In genomic region chr17:43418441-43419374, GRCh38 we compare ENCODE assay signal across 8 cellular contexts. TPM values are rescaled to one million over a fixed set of nuclear protein-coding genes. Genes with fewer than 3 reads are reported as not detected.
DNase-seq lines count a peak whose midpoint lies in the region; ATAC-seq and TF ChIP-seq lines count a peak whose summit lies in the region.

No MANE protein-coding gene starts in this region.

- H3K36me3 ChIP-seq in HEK293 (ENCODE audit: control insufficient read depth in 2 of 2, insufficient read depth in 1 of 2, low read length in 2 of 2) (no peaks in the 10 kb centered on the region), aorta (ENCODE audit: control insufficient read depth in 1 of 2, insufficient read depth in 2 of 2, low read length in 1 of 2) (no peaks in the 10 kb centered on the region)

- DNase-seq in NCI-H460 (ENCODE audit: extremely low read depth, low read depth) (peak; percentile 76), brain pericyte (ENCODE audit: low read depth, low spot score) (peak; percentile 59), left colon (peak; percentile 26 to 53), aorta (peak; percentile 79 to 82), CD14-positive monocyte (ENCODE audit: low spot score) (no peak)
- DNase-seq in activated naive CD4-positive, alpha-beta T cell treated with anti-CD3 and anti-CD28 coated beads, Interleukin-2, amount 50 U/mL, for 16 hours = no peak

- no peak overlapping the region for H3K4me3 Mint-ChIP-seq in CD14-positive monocyte

- H3K27ac ChIP-seq in HEK293 (ENCODE audit: extremely low read depth, low read depth, low read length) = no peak overlapping the region
- H3K27ac ChIP-seq in aorta (ENCODE audit: low read depth in 1 of 2, low read length in 2 of 2) = no peak overlapping the region

- no peak overlapping the region for H3K27ac Mint-ChIP-seq in CD14-positive monocyte

- intact Hi-C loops in left colon (cut with DNase I, micrococcal nuclease) = no loop called here
- intact Hi-C loops in aorta (cut with DNase I) = no loop called here
- intact Hi-C loops in CD14-positive monocyte (cut with micrococcal nuclease) = no loop called here

- POLR2A ChIA-PET in HEK293 (lab: Yijun Ruan, JAX) = interaction anchor here (1.0 to 2.0 kb wide), 6 partner anchors 8 to 51 kb away, joined by 3 to 11 read pairs (median 4); partner anchors contain the start of gene ARL4D

- no peaks in the 10 kb centered on the region for H3K4me1 ChIP-seq in HEK293 (ENCODE audit: control insufficient read depth, insufficient read depth, low read length)
- peaks cover 0 to 9% of the 10 kb centered on the region in 2 donors for H3K4me1 ChIP-seq in aorta (ENCODE audit: control insufficient read depth in 1 of 2, insufficient read depth in 2 of 2, low read length in 2 of 2)

- TF ChIP-seq CTCF in HEK293 (tag by site-specific recombination; IDR thresholded peaks at IDR 0.05) (no peak), CD14-positive monocyte (IDR thresholded peaks at IDR 0.05) (no peak)

- peaks cover 18 to 29% (median 20%) of the 10 kb centered on the region in 3 donors for H3K27me3 Mint-ChIP-seq in CD14-positive monocyte (ENCODE audit: low read depth in 3 of 3)

- H3K9me3 ChIP-seq in HEK293 (ENCODE audit: control insufficient read depth, insufficient read depth, low read depth, low read length) = no peaks in the 10 kb centered on the region
- no peaks in the 10 kb centered on the region for H3K9me3 ChIP-seq in aorta (ENCODE audit: control insufficient read depth, low read length)

- peaks cover 3% of the 10 kb centered on the region for H3K4me1 Mint-ChIP-seq in CD14-positive monocyte

- 71 to 74% methylated on average over 18 of the region's 18 CpGs for WGBS in aorta, 2 donors

- H3K36me3 Mint-ChIP-seq in CD14-positive monocyte = no peaks in the 10 kb centered on the region

- CTCF ChIA-PET in HEK293 (lab: Yijun Ruan, JAX) = interaction anchor here (0.8 to 2.9 kb wide), 6 partner anchors 12 to 65 kb away, joined by 3 to 12 read pairs (median 3); partner anchors contain the start of gene DHX8

- no peaks in the 10 kb centered on the region for H3K27me3 ChIP-seq in aorta (ENCODE audit: control insufficient read depth in 1 of 2, insufficient read depth in 2 of 2, low read length in 1 of 2)

- H3K4me3 ChIP-seq in HEK293 (ENCODE audit: low read depth, low read length) = no peak overlapping the region
- H3K4me3 ChIP-seq in aorta (ENCODE audit: low read length in 2 of 2) = no peak overlapping the region

- ATAC-seq in left colon (peak; percentile 32), aorta (ENCODE audit: low FRiP score) (peak; percentile 58), HG03097 (IDR thresholded peaks at IDR 0.05; ENCODE audit: low FRiP score, unreplicated experiment) (no peak)

- no peaks in the 10 kb centered on the region for H3K9me3 Mint-ChIP-seq in CD14-positive monocyte

TF ChIP-seq in HEK293, 187 proteins besides CTCF, POLR2A, EP300 and RAD21 (continues in another document):
- no peak for TF ChIP-seq ZNF280D (tag by site-specific recombination; IDR thresholded peaks at IDR 0.05)
- no peak for TF ChIP-seq REPIN1 (tag by site-specific recombination; IDR thresholded peaks at IDR 0.05; ENCODE audit: low read depth)
- TF ChIP-seq ZSCAN30 (tag by site-specific recombination; IDR thresholded peaks at IDR 0.05) = no peak
- peak; percentile 56 for TF ChIP-seq ZNF366 (tag by site-specific recombination; conservative IDR thresholded peaks at IDR 0.05)
- peak; percentile 62 for TF ChIP-seq GLIS1 (tag by site-specific recombination; IDR thresholded peaks at IDR 0.05)
- TF ChIP-seq SP7 (tag by site-specific recombination; IDR thresholded peaks at IDR 0.05) = peak; percentile 81; the same call in 1 of the 2 replicates
- TF ChIP-seq ZNF175 (tag by site-specific recombination; IDR thresholded peaks at IDR 0.05) = no peak
- TF ChIP-seq ZNF404 (tag by site-specific recombination; IDR thresholded peaks at IDR 0.05) = no peak
- no peak for TF ChIP-seq ZNF174 (tag by site-specific recombination; IDR thresholded peaks at IDR 0.05)
- no peak for TF ChIP-seq ZSCAN5A (tag by site-specific recombination; IDR thresholded peaks at IDR 0.05)
- no peak for TF ChIP-seq ZNF16 (tag by site-specific recombination; IDR thresholded peaks at IDR 0.05; ENCODE audit: low read depth)
- TF ChIP-seq ZNF341 (tag by site-specific recombination; IDR thresholded peaks at IDR 0.05; ENCODE audit: low read depth) = no peak
- TF ChIP-seq ZNF518A (tag by site-specific recombination; conservative IDR thresholded peaks at IDR 0.05; ENCODE audit: low read depth) = no peak
- TF ChIP-seq ZBTB21 (tag by site-specific recombination; IDR thresholded peaks at IDR 0.05) = peak; percentile 12; the same call in 1 of the 2 replicates
- no peak for TF ChIP-seq ZNF223 (tag by site-specific recombination; IDR thresholded peaks at IDR 0.05)
- peak; percentile 76 for TF ChIP-seq ZBTB17 (tag by site-specific recombination; IDR thresholded peaks at IDR 0.05)
- no peak for TF ChIP-seq PRDM1 (tag by site-specific recombination; IDR thresholded peaks at IDR 0.05)
- TF ChIP-seq ZNF335 (tag by site-specific recombination; conservative IDR thresholded peaks at IDR 0.05) = peak; percentile 55
- TF ChIP-seq KLF10 (tag by site-specific recombination; IDR thresholded peaks at IDR 0.05) = no peak

RNA-seq across cellular contexts. Expression of gene ARL4D, which starts 19.9 kb away (rescaled TPM):
- 84.7 and 89.8 TPM in 2 replicates for total RNA-seq in NCI-H460 (2014; rRNA removed; shearing (Covaris generic))
- polyA plus RNA-seq in NCI-H460 (2014; cell fraction: nucleus; rRNA removed) = 44.5 and 49.5 TPM in 2 replicates
- total RNA-seq in left colon (1 to 10 TPM; 1.5 to 7.3 TPM), aorta (10 to 100 TPM in 1 of 2 donors, 1 to 10 TPM in 1; 6.9 to 14.2 TPM)
- polyA plus RNA-seq in aorta (1 to 10 TPM; 4.0 to 9.9 TPM), CD14-positive monocyte (1 to 10 TPM in 1 of 2 donors, under 1 TPM in 1; 0.75 to 2.4 TPM)

Comparison
In these comparisons a context has a peak if more than half of its experiments do, and no peak if none do; other contexts are left out.
1. DNase-seq: peak in NCI-H460 (single experiment), brain pericyte (single experiment), left colon (2 of 2) and aorta (2 of 2); none in activated naive CD4-positive, alpha-beta T cell treated with anti-CD3 and anti-CD28 coated beads, Interleukin-2, amount 50 U/mL, for 16 hours (single experiment) and CD14-positive monocyte (single experiment).